16 cellular contexts compared by ENCODE assay signal in the genomic region with DNA sequence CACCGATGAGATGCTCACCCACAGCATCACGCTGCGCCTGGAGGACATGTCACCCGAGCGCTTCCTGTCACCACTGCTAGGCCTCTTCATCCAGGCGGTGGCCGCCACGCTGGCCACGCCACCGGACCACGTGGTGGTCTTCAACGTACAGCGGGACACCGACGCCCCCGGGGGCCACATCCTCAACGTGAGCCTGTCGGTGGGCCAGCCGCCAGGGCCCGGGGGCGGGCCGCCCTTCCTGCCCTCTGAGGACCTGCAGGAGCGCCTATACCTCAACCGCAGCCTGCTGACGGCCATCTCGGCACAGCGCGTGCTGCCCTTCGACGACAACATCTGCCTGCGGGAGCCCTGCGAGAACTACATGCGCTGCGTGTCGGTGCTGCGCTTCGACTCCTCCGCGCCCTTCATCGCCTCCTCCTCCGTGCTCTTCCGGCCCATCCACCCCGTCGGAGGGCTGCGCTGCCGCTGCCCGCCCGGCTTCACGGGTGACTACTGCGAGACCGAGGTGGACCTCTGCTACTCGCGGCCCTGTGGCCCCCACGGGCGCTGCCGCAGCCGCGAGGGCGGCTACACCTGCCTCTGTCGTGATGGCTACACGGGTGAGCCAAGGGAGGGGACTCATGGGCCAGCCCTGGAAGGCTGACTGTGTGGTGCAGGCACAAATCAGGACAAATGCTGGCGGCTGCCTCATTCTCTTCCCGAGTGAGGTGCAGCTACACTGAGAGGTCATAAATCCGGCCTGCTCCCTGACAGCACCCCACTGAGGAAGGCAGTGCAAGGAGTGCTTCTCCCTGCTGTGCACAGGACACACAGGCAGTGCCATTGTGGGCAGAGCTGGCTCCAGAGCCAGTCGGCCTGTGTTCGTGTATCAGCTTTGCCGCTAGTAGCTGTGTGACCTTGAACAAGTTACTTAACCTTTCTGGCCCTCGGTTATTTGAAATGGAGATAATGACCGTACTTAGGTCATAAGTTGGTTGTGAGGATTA. TPM values are rescaled to one million over a fixed set of nuclear protein-coding genes. Genes with fewer than 3 reads are reported as not detected.
"Had no signal": no experiment of that assay in that cellular context is flagged by ENCODE, and none has a peak within 500 bp of the region (broad histone marks: within the 10 kb centered on the region; RNA-seq: fewer than 3 reads in every experiment).

No MANE protein-coding gene starts in this region.

- H3K27ac ChIP-seq: adrenal gland, pancreas, vagina had no signal

- H3K27me3 Mint-ChIP-seq: natural killer cell treated with Interleukin-12 subunit alpha and Interleukin-12 subunit beta and Interleukin-15 and Interleukin-18, amount 100 ng/mL, for 72 hours; T-helper 17 cell had no signal

- ATAC-seq: esophagus mucosa; natural killer cell treated with Interleukin-12 subunit alpha and Interleukin-12 subunit beta and Interleukin-15 and Interleukin-18, amount 100 ng/mL, for 72 hours; pancreas; T-helper 17 cell had no signal

- H3K4me1 ChIP-seq: pancreas had no signal

- H3K27ac Mint-ChIP-seq: activated T-helper 2 cell treated with anti-CD3 and anti-CD28 coated beads, Interferon-gamma antibody, Interleukin-2, Interleukin-4, amounts not matched to agents 10 μg/mL and 5 μg/mL and 100 μg/mL, durations not matched to agents 14 hours and 24 hours and 36 hours; immature natural killer cell; memory B cell; natural killer cell treated with Interleukin-12 subunit alpha and Interleukin-12 subunit beta and Interleukin-15 and Interleukin-18, amount 100 ng/mL, for 72 hours; T-helper 17 cell had no signal

- H3K9me3 ChIP-seq: adrenal gland, pancreas, tibial nerve, vagina had no signal

- H3K27me3 ChIP-seq: adrenal gland, pancreas, tibial nerve, vagina had no signal

- H3K4me3 Mint-ChIP-seq: immature natural killer cell; memory B cell; natural killer cell treated with Interleukin-12 subunit alpha and Interleukin-12 subunit beta and Interleukin-15 and Interleukin-18, amount 100 ng/mL, for 72 hours; T-helper 17 cell had no signal

- H3K36me3 ChIP-seq: adrenal gland, pancreas had no signal

- H3K9me3 Mint-ChIP-seq: activated T-helper 2 cell treated with anti-CD3 and anti-CD28 coated beads, Interferon-gamma antibody, Interleukin-2, Interleukin-4, amounts not matched to agents 10 μg/mL and 5 μg/mL and 100 μg/mL, durations not matched to agents 14 hours and 24 hours and 36 hours; immature natural killer cell; memory B cell; natural killer cell treated with Interleukin-12 subunit alpha and Interleukin-12 subunit beta and Interleukin-15 and Interleukin-18, amount 100 ng/mL, for 72 hours had no signal

- H3K4me3 ChIP-seq: adrenal gland, pancreas, tibial nerve, vagina had no signal

- DNase-seq: activated CD4-positive, CD25-positive, alpha-beta regulatory T cell; activated naive CD4-positive, alpha-beta T cell treated with anti-CD3 and anti-CD28 coated beads, Interleukin-2, amount 50 U/mL, for 16 hours; dermis blood vessel endothelial cell; immature natural killer cell; stimulated activated CD4-positive, alpha-beta T cell treated with anti-CD3 and anti-CD28 coated beads, Interleukin-15, amount 100 ng/mL, for 24 hours; stimulated activated CD4-positive, alpha-beta T cell treated with anti-CD3 and anti-CD28 coated beads, Interleukin-4, amount 100 ng/mL, for 24 hours; T-helper 17 cell had no signal

RNA-seq across cellular contexts. Expression of gene MYBPHL, which starts 48.0 kb away (rescaled TPM):
- total RNA-seq: activated T-helper 2 cell treated with anti-CD3 and anti-CD28 coated beads, Interferon-gamma antibody, Interleukin-2, Interleukin-4, amounts not matched to agents 10 μg/mL and 5 μg/mL and 100 μg/mL, durations not matched to agents 14 hours and 24 hours and 36 hours; dermis blood vessel endothelial cell; glomerular endothelial cell; natural killer cell treated with Interleukin-12 subunit alpha and Interleukin-12 subunit beta and Interleukin-15 and Interleukin-18, amount 100 ng/mL, for 72 hours; T-helper 17 cell; tibial nerve; vagina had no signal
- polyA plus RNA-seq: immature natural killer cell had no signal
